ENCODE assay signal across 1 cellular context in the genomic region with DNA sequence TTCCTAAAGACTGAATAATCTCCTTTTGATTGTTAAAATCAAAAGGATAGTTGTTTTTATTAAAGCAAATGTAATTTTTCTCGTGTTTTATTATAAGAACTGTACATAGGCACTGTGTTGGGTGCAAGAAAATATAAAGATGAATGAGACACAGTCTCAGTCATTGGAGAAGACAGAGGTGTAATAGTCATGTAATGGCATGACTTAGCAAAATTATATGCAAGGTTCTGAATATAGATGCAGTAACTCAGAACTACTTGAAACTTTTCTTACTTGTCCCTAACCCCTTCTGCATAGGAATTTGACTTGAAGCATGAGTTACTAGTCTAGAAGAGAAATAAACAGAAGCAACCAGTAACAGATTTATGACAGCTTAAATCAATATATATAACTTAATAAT.
TF ChIP-seq lines count a peak whose summit lies in the region.

No MANE protein-coding gene starts in this region.

TF ChIP-seq in K562, 482 proteins besides CTCF, POLR2A, EP300 and RAD21:
- TF ChIP-seq HNRNPLL (IDR thresholded peaks at IDR 0.05; ENCODE audit: low read depth, low read length, poor library complexity, severe bottlenecking): no peak
- TF ChIP-seq ZNF57 (CRISPR knock-in tag; IDR thresholded peaks at IDR 0.05): no peak
- TF ChIP-seq MAFK (IDR thresholded peaks at IDR 0.05; ENCODE audit: low read length): peak; percentile 54; the same call in 1 of the 2 replicates
- TF ChIP-seq ZNF316 (IDR thresholded peaks at IDR 0.05): peak; percentile 94
- TF ChIP-seq HIVEP1 (CRISPR knock-in tag; IDR thresholded peaks at IDR 0.05): no peak
- TF ChIP-seq C11orf30 (IDR thresholded peaks at IDR 0.05; ENCODE audit: low read depth): peak; percentile 85
- TF ChIP-seq PHF8 (IDR thresholded peaks at IDR 0.05; ENCODE audit: borderline replicate concordance, low read length): no peak
- TF ChIP-seq, protein P1, sequence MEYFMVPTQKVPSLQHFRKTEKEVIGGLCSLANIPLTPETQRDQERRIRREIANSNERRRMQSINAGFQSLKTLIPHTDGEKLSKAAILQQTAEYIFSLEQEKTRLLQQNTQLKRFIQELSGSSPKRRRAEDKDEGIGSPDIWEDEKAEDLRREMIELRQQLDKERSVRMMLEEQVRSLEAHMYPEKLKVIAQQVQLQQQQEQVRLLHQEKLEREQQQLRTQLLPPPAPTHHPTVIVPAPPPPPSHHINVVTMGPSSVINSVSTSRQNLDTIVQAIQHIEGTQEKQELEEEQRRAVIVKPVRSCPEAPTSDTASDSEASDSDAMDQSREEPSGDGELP (CRISPR knock-in tag; IDR thresholded peaks at IDR 0.05; ENCODE audit: borderline replicate concordance): no peak
- no peak for TF ChIP-seq TAF7 (tag; IDR thresholded peaks at IDR 0.05)
- TF ChIP-seq HDAC2 (IDR thresholded peaks at IDR 0.05): no peak
- peak; percentile 68; the same call in 1 of the 2 replicates for TF ChIP-seq NFE2L1 (tag; IDR thresholded peaks at IDR 0.05; ENCODE audit: borderline replicate concordance, low read depth)
- no peak for TF ChIP-seq CBX2 (IDR thresholded peaks at IDR 0.05; ENCODE audit: insufficient read depth, low read length, poor library complexity, severe bottlenecking)
- no peak for TF ChIP-seq STAT6 (CRISPR knock-in tag; IDR thresholded peaks at IDR 0.05)
- TF ChIP-seq CBX1 (IDR thresholded peaks at IDR 0.05; ENCODE audit: low read depth): no peak
- no peak for TF ChIP-seq ZBTB26 (CRISPR knock-in tag; IDR thresholded peaks at IDR 0.05)
- no peak for TF ChIP-seq RAD51 (IDR thresholded peaks at IDR 0.05; ENCODE audit: borderline replicate concordance, low read depth)
- no peak for TF ChIP-seq NCOA4 (IDR thresholded peaks at IDR 0.05; ENCODE audit: partially characterized antibody)
- TF ChIP-seq MAFF (IDR thresholded peaks at IDR 0.05; ENCODE audit: low read length): peak; percentile 60
- TF ChIP-seq ZNF121 (CRISPR knock-in tag; conservative IDR thresholded peaks at IDR 0.05): no peak
- TF ChIP-seq ETV5 (CRISPR knock-in tag; IDR thresholded peaks at IDR 0.05; ENCODE audit: low read depth): no peak
- peak; percentile 91 for TF ChIP-seq MAFG (tag; conservative IDR thresholded peaks at IDR 0.05)
- TF ChIP-seq NFE2 (IDR thresholded peaks at IDR 0.05; ENCODE audit: low read depth): peak; percentile 75
- no peak for TF ChIP-seq SREBF1 (IDR thresholded peaks at IDR 0.05; ENCODE audit: borderline replicate concordance, low read depth, low read length)
- TF ChIP-seq ZFP36 (IDR thresholded peaks at IDR 0.05; ENCODE audit: low read depth, low read length, partially characterized antibody): no peak
